28 cellular contexts compared by ENCODE assay signal in the genomic region with DNA sequence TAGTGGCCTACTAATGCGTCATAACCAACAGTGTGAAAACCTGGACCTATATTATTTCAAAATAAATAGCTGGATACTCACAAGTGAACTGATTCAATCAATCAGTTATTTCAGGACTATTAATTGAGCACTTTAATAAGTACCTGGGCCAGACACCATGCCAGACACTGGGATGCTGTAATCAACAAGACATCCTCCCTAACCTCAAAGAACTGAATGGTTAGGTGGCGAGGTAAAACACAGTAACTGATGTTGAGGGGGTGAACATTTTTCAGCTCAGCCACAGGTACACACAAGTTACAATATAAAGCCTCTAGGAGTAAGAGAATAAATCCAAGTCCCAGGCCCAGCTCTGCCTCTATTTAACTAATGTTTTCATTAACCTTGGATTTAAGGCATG. TPM values are rescaled to one million over a fixed set of nuclear protein-coding genes. Genes with fewer than 3 reads are reported as not detected.
"Had no signal": no experiment of that assay in that cellular context is flagged by ENCODE, and none has a peak within 500 bp of the region (broad histone marks: within the 10 kb centered on the region; RNA-seq: fewer than 3 reads in every experiment).

No MANE protein-coding gene starts in this region.

- H3K4me3 Mint-ChIP-seq: dendritic cell treated with granulocyte-macrophage colony-stimulating factor and Interleukin-4, amounts not matched to agents 40 ng/mL and 50 ng/mL, for 4 days; effector memory CD8-positive, alpha-beta T cell; endodermal cell had no signal

- H3K9me3 ChIP-seq: colonic mucosa, esophagus squamous epithelium, gastrocnemius medialis, heart right ventricle, left lung, lower lobe of right lung had no signal

- H3K27me3 ChIP-seq: colonic mucosa, esophagus squamous epithelium, gastrocnemius medialis, left lung had no signal

- H3K4me3 ChIP-seq: colonic mucosa, esophagus squamous epithelium, gastrocnemius medialis, heart right ventricle, left lung, lower lobe of right lung had no signal

- H3K9me3 Mint-ChIP-seq: dendritic cell treated with granulocyte-macrophage colony-stimulating factor and Interleukin-4, amounts not matched to agents 40 ng/mL and 50 ng/mL, for 4 days; endodermal cell had no signal

- FAIRE-seq: islet of Langerhans, keratinocyte had no signal

- H3K27me3 Mint-ChIP-seq: effector memory CD8-positive, alpha-beta T cell had no signal

- ATAC-seq: effector memory CD8-positive, alpha-beta T cell; esophagus mucosa; gastrocnemius medialis; heart right ventricle; left cardiac atrium; left lung; left ventricle myocardium superior; lower lobe of right lung had no signal

- H3K4me1 ChIP-seq: colonic mucosa, esophagus squamous epithelium, gastrocnemius medialis, left lung, lower lobe of right lung had no signal

- H3K36me3 ChIP-seq: colonic mucosa, esophagus squamous epithelium, gastrocnemius medialis, heart right ventricle, left lung, lower lobe of right lung had no signal

- H3K27ac Mint-ChIP-seq: dendritic cell treated with granulocyte-macrophage colony-stimulating factor and Interleukin-4, amounts not matched to agents 40 ng/mL and 50 ng/mL, for 4 days; effector memory CD8-positive, alpha-beta T cell; endodermal cell had no signal

- H3K27ac ChIP-seq: colonic mucosa, epithelial cell of prostate, esophagus squamous epithelium, gastrocnemius medialis, heart right ventricle, left lung, lower lobe of right lung had no signal

- DNase-seq: colonic mucosa; cortex of kidney; effector CD8-positive, alpha-beta T cell; effector memory CD8-positive, alpha-beta T cell; endodermal cell; erythroblast; esophagus squamous epithelium; foreskin fibroblast; foreskin melanocyte; gastrocnemius medialis; glutamatergic neuron; head of caudate nucleus; heart right ventricle; hippocampal formation; left cardiac atrium; left lung; left ventricle myocardium superior; lower lobe of right lung; mesenchymal stem cell; midbrain had no signal

RNA-seq across cellular contexts. Expression of a gene that starts 24.0 kb away (rescaled TPM):
- total RNA-seq: dermis microvascular lymphatic vessel endothelial cell, lung microvascular endothelial cell, mononuclear cell had no signal
- polyA plus RNA-seq: keratinocyte had no signal
